In the genomic region with DNA sequence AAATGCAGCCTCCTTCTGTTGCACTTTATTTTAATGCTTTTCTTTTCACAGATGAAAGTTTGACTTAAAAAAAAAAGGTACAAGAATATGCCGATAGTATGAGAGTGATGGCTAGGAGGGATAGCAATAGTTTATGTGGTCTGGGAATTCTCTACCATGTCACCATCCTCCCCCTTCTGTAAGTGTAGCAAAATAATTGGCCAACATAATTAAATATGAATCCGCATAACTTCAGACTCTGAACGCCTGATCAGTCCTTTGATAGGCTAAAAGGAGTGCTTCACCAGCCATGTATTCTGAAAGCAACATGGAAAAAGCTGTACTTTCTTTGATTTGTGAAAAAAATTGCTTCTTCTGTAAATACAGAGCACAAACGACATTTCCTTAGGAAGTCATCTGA, we compare ENCODE assay signal across 5 cellular contexts.
"Had no signal": no experiment of that assay in that cellular context is flagged by ENCODE, and none has a peak within 500 bp of the region (broad histone marks: within the 10 kb centered on the region; RNA-seq: fewer than 3 reads in every experiment).

No MANE protein-coding gene starts in this region.

- DNase-seq: IMR-90, KBM-7 had no signal

- ATAC-seq: HepG2, K562 had no signal

- H3K4me3 ChIP-seq: K562 had no signal

- H3K27ac ChIP-seq: HL-60 had no signal
